ENCODE assay signal across 32 cellular contexts in the genomic region with DNA sequence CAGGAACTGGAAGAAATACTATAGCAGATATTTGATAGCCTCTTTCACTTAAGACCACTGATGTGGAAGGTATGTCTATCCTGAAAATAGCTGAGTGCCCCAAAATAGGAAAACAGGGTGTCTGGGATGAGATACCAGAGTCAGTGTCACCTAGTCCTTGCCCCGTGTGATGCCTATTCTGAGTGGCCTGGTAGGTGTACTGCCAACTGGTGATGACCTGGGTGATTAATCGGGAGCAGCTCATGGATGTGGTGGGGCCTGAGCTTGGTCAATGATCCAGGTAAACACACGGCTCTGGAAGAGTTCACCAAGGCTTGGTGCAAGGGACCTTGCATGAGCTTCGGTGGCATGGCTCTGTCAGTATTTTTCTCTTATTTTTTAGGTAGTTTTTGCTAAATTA.
DNase-seq lines count a peak whose midpoint lies in the region; ATAC-seq and TF ChIP-seq lines count a peak whose summit lies in the region.
"Had no signal": no experiment of that assay in that cellular context is flagged by ENCODE, and none has a peak within 500 bp of the region (broad histone marks: within the 10 kb centered on the region; RNA-seq: fewer than 3 reads in every experiment).

No MANE protein-coding gene starts in this region.

- H3K27me3 ChIP-seq in neural progenitor cell = peaks cover 55% of the 10 kb centered on the region
- H3K27me3 ChIP-seq: adrenal gland, body of pancreas, left lung, MG63 had no signal

- H3K9me3 Mint-ChIP-seq in neural progenitor cell = no peaks in the 10 kb centered on the region
- H3K9me3 Mint-ChIP-seq: activated CD4-positive, alpha-beta memory T cell treated with anti-CD3 and anti-CD28 coated beads, Interleukin-2, amount 10 ng/mL, durations not matched to agents 7 days and 5 days; activated naive CD4-positive, alpha-beta T cell treated with anti-CD3 and anti-CD28 coated beads, Interleukin-2, amount 10 ng/mL, durations not matched to agents 7 days and 5 days; CD4-positive, alpha-beta memory T cell; naive B cell; stimulated activated effector memory CD8-positive, alpha-beta T cell treated with anti-CD3 and anti-CD28 coated beads, Interleukin-12 subunit alpha, Interleukin-12 subunit beta, amount 100 ng/mL, for 72 hours; T-helper 2 cell treated with Interferon-gamma antibody and Interleukin-4, amounts not matched to agents 5 μg/mL and 100 μg/mL, for 36 hours had no signal

- DNase-seq in RWPE1 (ENCODE audit: low spot score) (no peak), left ventricle myocardium superior (no peak), neural progenitor cell (ENCODE audit: low spot score) (no peak), DMS53 treated with DMSO at 0.1 percent for 48 hours (lab: John Stamatoyannopoulos, UW; ENCODE audit: unreplicated experiment) (no peak), NCI-H2081 treated with DMSO at 0.1 percent for 48 hours (lab: John Stamatoyannopoulos, UW) (no peak), NCI-H526 treated with DMSO at 0.1 percent for 48 hours (lab: John Stamatoyannopoulos, UW) (no peak)
- no peak for DNase-seq in stimulated activated CD4-positive, alpha-beta T cell treated with anti-CD3 and anti-CD28 coated beads, Interleukin-1b, Interleukin-23, amount 100 ng/mL, for 48 hours
- DNase-seq: activated CD4-positive, alpha-beta memory T cell treated with anti-CD3 and anti-CD28 coated beads, Interleukin-2, amount 10 ng/mL, durations not matched to agents 7 days and 5 days; activated CD8-positive, alpha-beta memory T cell treated with anti-CD3 and anti-CD28 coated beads, Interleukin-2, amount 50 U/mL, for 4 hours; activated naive CD4-positive, alpha-beta T cell treated with anti-CD3 and anti-CD28 coated beads, Interleukin-2, amount 10 ng/mL, durations not matched to agents 7 days and 5 days; adrenal gland; AML-193; body of pancreas; CD4-positive, alpha-beta memory T cell; DMS 273 treated with DMSO at 0.1 percent for 48 hours; EL; left lung; MG63; naive B cell; NCI-H1417; NCI-H2029; NCI-H2227 treated with DMSO at 0.1 percent for 48 hours; NCI-H526; occipital lobe; PC-3; psoas muscle; SHP77 treated with DMSO at 0.1 percent for 48 hours; substantia nigra had no signal

- TF ChIP-seq CTCF in C4-2B (conservative IDR thresholded peaks at IDR 0.05) (no peak), RWPE1 (conservative IDR thresholded peaks at IDR 0.05; ENCODE audit: low read depth) (no peak), neural progenitor cell (IDR thresholded peaks at IDR 0.05) (no peak)

- H3F3A ChIP-seq in neural progenitor cell (ENCODE audit: low read depth) = peaks cover 32% of the 10 kb centered on the region

- ATAC-seq in left ventricle myocardium superior = peak; percentile 61
- ATAC-seq: body of pancreas; left lung; PC-3; psoas muscle; stimulated activated effector memory CD8-positive, alpha-beta T cell treated with anti-CD3 and anti-CD28 coated beads, Interleukin-12 subunit alpha, Interleukin-12 subunit beta, amount 100 ng/mL, for 72 hours had no signal

- H3K36me3 ChIP-seq in neural progenitor cell = no peaks in the 10 kb centered on the region
- H3K36me3 ChIP-seq: adrenal gland, left lung had no signal

- POLR2A ChIA-PET in RWPE1 (lab: Yijun Ruan, JAX; ENCODE audit: low non-redundant PET) = no interaction called here

- no peaks in the 10 kb centered on the region for H3K79me2 ChIP-seq in neural progenitor cell (ENCODE audit: low read depth)

- H3K4me1 Mint-ChIP-seq in neural progenitor cell = peaks cover 23% of the 10 kb centered on the region
- H3K4me1 Mint-ChIP-seq: activated CD4-positive, alpha-beta memory T cell treated with anti-CD3 and anti-CD28 coated beads, Interleukin-2, amount 10 ng/mL, durations not matched to agents 7 days and 5 days; activated naive CD4-positive, alpha-beta T cell treated with anti-CD3 and anti-CD28 coated beads, Interleukin-2, amount 10 ng/mL, durations not matched to agents 7 days and 5 days; CD4-positive, alpha-beta memory T cell; stimulated activated effector memory CD8-positive, alpha-beta T cell treated with anti-CD3 and anti-CD28 coated beads, Interleukin-12 subunit alpha, Interleukin-12 subunit beta, amount 100 ng/mL, for 72 hours had no signal

- H3K4me3 ChIP-seq in neural progenitor cell = no peak overlapping the region
- H3K4me3 ChIP-seq: adrenal gland, body of pancreas, left lung, MG63, psoas muscle had no signal

- H3K4me2 ChIP-seq in neural progenitor cell = peak overlapping the region; percentile 72

- CTCF ChIA-PET in RWPE1 (lab: Yijun Ruan, JAX) = interaction anchor here (0.6 kb wide), 1 partner anchor 125 kb away, joined by 3 read pairs; no protein-coding TSS in a partner anchor

- H3K27ac ChIP-seq in C4-2B = peak overlapping the region; percentile 95
- peak overlapping the region; percentile 50 for H3K27ac ChIP-seq in RWPE1
- no peak overlapping the region for H3K27ac ChIP-seq in neural progenitor cell
- H3K27ac ChIP-seq: adrenal gland, KMS-11, left lung, psoas muscle had no signal

- intact Hi-C loops in left ventricle myocardium superior (cut with micrococcal nuclease) = no loop called here

- peaks cover 40% of the 10 kb centered on the region for H3K4me1 ChIP-seq in neural progenitor cell
- H3K4me1 ChIP-seq: psoas muscle had no signal

- peaks cover 24% of the 10 kb centered on the region for H4K20me1 ChIP-seq in neural progenitor cell (ENCODE audit: low read depth)

- no peaks in the 10 kb centered on the region for H3K36me3 Mint-ChIP-seq in neural progenitor cell
- H3K36me3 Mint-ChIP-seq: activated naive CD4-positive, alpha-beta T cell treated with anti-CD3 and anti-CD28 coated beads, Interleukin-2, amount 10 ng/mL, durations not matched to agents 7 days and 5 days; CD4-positive, alpha-beta memory T cell; naive B cell; stimulated activated effector memory CD8-positive, alpha-beta T cell treated with anti-CD3 and anti-CD28 coated beads, Interleukin-12 subunit alpha, Interleukin-12 subunit beta, amount 100 ng/mL, for 72 hours had no signal

- no peak overlapping the region for H3K4me3 Mint-ChIP-seq in neural progenitor cell
- H3K4me3 Mint-ChIP-seq: activated CD4-positive, alpha-beta memory T cell treated with anti-CD3 and anti-CD28 coated beads, Interleukin-2, amount 10 ng/mL, durations not matched to agents 7 days and 5 days; activated naive CD4-positive, alpha-beta T cell treated with anti-CD3 and anti-CD28 coated beads, Interleukin-2, amount 10 ng/mL, durations not matched to agents 7 days and 5 days; CD4-positive, alpha-beta memory T cell; naive B cell; stimulated activated effector memory CD8-positive, alpha-beta T cell treated with anti-CD3 and anti-CD28 coated beads, Interleukin-12 subunit alpha, Interleukin-12 subunit beta, amount 100 ng/mL, for 72 hours; T-helper 2 cell treated with Interferon-gamma antibody and Interleukin-4, amounts not matched to agents 5 μg/mL and 100 μg/mL, for 36 hours had no signal

- no peak overlapping the region for H2AFZ ChIP-seq in neural progenitor cell (replicated peaks)

- H3K9me3 ChIP-seq in neural progenitor cell (ENCODE audit: low read depth) = no peaks in the 10 kb centered on the region
- H3K9me3 ChIP-seq: adrenal gland, body of pancreas, left lung, MG63, psoas muscle had no signal

- no peak overlapping the region for H3K9ac ChIP-seq in neural progenitor cell
- H3K9ac ChIP-seq: KMS-11 had no signal

- H3K27me3 Mint-ChIP-seq in neural progenitor cell (ENCODE audit: insufficient read depth, low read depth) = no peaks in the 10 kb centered on the region
- H3K27me3 Mint-ChIP-seq: activated CD4-positive, alpha-beta memory T cell treated with anti-CD3 and anti-CD28 coated beads, Interleukin-2, amount 10 ng/mL, durations not matched to agents 7 days and 5 days; activated naive CD4-positive, alpha-beta T cell treated with anti-CD3 and anti-CD28 coated beads, Interleukin-2, amount 10 ng/mL, durations not matched to agents 7 days and 5 days had no signal

- H3K27ac Mint-ChIP-seq in neural progenitor cell = no peak overlapping the region
- H3K27ac Mint-ChIP-seq: activated CD4-positive, alpha-beta memory T cell treated with anti-CD3 and anti-CD28 coated beads, Interleukin-2, amount 10 ng/mL, durations not matched to agents 7 days and 5 days; activated naive CD4-positive, alpha-beta T cell treated with anti-CD3 and anti-CD28 coated beads, Interleukin-2, amount 10 ng/mL, durations not matched to agents 7 days and 5 days; CD4-positive, alpha-beta memory T cell; stimulated activated effector memory CD8-positive, alpha-beta T cell treated with anti-CD3 and anti-CD28 coated beads, Interleukin-12 subunit alpha, Interleukin-12 subunit beta, amount 100 ng/mL, for 72 hours; T-helper 2 cell treated with Interferon-gamma antibody and Interleukin-4, amounts not matched to agents 5 μg/mL and 100 μg/mL, for 36 hours had no signal
